13 cellular contexts compared by ENCODE assay signal in the genomic region with DNA sequence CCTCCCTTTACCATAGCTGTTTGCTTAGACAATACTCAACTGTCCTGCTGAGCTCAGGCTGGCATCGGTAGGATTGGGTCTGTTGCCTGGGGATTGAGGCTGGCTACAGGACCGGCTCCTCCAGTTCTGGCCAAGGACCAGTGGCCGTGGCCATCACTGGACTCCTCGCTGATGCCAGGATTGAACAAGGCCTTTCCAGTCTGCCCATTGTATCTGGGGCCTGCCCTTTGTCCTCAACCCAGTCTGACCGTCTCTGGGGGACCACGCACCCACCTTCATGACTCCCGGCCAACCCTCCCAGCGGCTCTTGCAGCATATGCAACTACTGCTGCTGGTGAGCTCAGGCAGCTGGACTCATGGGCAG. TPM values are rescaled to one million over a fixed set of nuclear protein-coding genes. Genes with fewer than 3 reads are reported as not detected.
DNase-seq lines count a peak whose midpoint lies in the region; ATAC-seq and TF ChIP-seq lines count a peak whose summit lies in the region.
"Had no signal": no experiment of that assay in that cellular context is flagged by ENCODE, and none has a peak within 500 bp of the region (broad histone marks: within the 10 kb centered on the region; RNA-seq: fewer than 3 reads in every experiment).

No MANE protein-coding gene starts in this region.

- no peaks in the 10 kb centered on the region for H4K20me1 ChIP-seq in neural progenitor cell (ENCODE audit: low read depth)

- H3K4me1 ChIP-seq in A673 (ENCODE audit: insufficient read depth, low read length, poor library complexity, severe bottlenecking) (peaks cover 23% of the 10 kb centered on the region), Panc1 (ENCODE audit: control insufficient read depth, insufficient read depth, low read length) (peaks cover 24% of the 10 kb centered on the region), neural progenitor cell (no peaks in the 10 kb centered on the region), thyroid gland (peaks cover 7 to 11% of the 10 kb centered on the region in 2 donors)

- TF ChIP-seq CTCF in A673 (conservative IDR thresholded peaks at IDR 0.05; ENCODE audit: low read depth, low read length) (no peak), Panc1 (IDR thresholded peaks at IDR 0.05) (no peak), dorsolateral prefrontal cortex (IDR thresholded peaks at IDR 0.05 in 54 of 56, conservative IDR thresholded peaks at IDR 0.05 in 2 of 56; ENCODE audit: low read depth in 1 of 56, partially characterized antibody in 56 of 56) (no peak), neural progenitor cell (IDR thresholded peaks at IDR 0.05) (no peak), thyroid gland (IDR thresholded peaks at IDR 0.05) (no peak)

- BruUV-seq in A673 (replicated peaks; lab: Mats Ljungman, UMichigan), result no TSS peak
- BruUV-seq in Panc1 (replicated peaks; lab: Mats Ljungman, UMichigan), result no TSS peak

- no peaks in the 10 kb centered on the region for H3K9me3 Mint-ChIP-seq in neural progenitor cell
- H3K9me3 Mint-ChIP-seq: CD4-positive, alpha-beta memory T cell; IgD-negative memory B cell had no signal

- H3K27ac ChIP-seq in A673 (ENCODE audit: low read depth, low read length, poor library complexity, severe bottlenecking), result peak overlapping the region; percentile 86
- H3K27ac ChIP-seq in Panc1 (ENCODE audit: low read length), result peak overlapping the region; percentile 81; the same call in 1 of the 2 replicates
- peak overlapping the region in 57 of 59 donors; percentile 46 to 96 (median 87) for H3K27ac ChIP-seq in dorsolateral prefrontal cortex
- no peak overlapping the region for H3K27ac ChIP-seq in neural progenitor cell
- H3K27ac ChIP-seq in thyroid gland, result peak overlapping the region in 1 of 3 donors; percentile 49

- CTCF ChIA-PET in A673 (lab: Charles Lee), result no interaction called here
- CTCF ChIA-PET in Panc1 (lab: Charles Lee), result no interaction called here

- TF ChIP-seq POLR2A in thyroid gland (IDR thresholded peaks at IDR 0.05), result no peak

- POLR2A ChIA-PET in A673 (lab: Charles Lee; ENCODE audit: low non-redundant PET), result interaction anchor here (0.5 kb wide), 1 partner anchor 114 kb away, joined by 7 read pairs; no protein-coding TSS in a partner anchor
- POLR2A ChIA-PET in Panc1 (lab: Charles Lee), result no interaction called here

- no peaks in the 10 kb centered on the region for H3K36me3 Mint-ChIP-seq in neural progenitor cell
- H3K36me3 Mint-ChIP-seq: CD4-positive, alpha-beta memory T cell; IgD-negative memory B cell had no signal

- in situ Hi-C loops in Panc1 (cut with HindIII; ENCODE audit: low pct_unique_long_range_greater_than_20kb, low sequenced_read_pairs), result no loop called here

- 90 to 91% methylated on average over 6 of the region's 8 CpGs for WGBS in thyroid gland, 2 donors

- no peaks in the 10 kb centered on the region for H3K79me2 ChIP-seq in neural progenitor cell (ENCODE audit: low read depth)

- no peak overlapping the region for H2AFZ ChIP-seq in neural progenitor cell (replicated peaks)

- H3K4me3 ChIP-seq in A673 (ENCODE audit: low read depth, low read length, poor library complexity, severe bottlenecking), result no peak overlapping the region
- no peak overlapping the region for H3K4me3 ChIP-seq in Panc1 (ENCODE audit: low read depth in 2 of 2, low read length in 2 of 2)
- H3K4me3 ChIP-seq in dorsolateral prefrontal cortex, result no peak overlapping the region
- no peak overlapping the region for H3K4me3 ChIP-seq in neural progenitor cell
- H3K4me3 ChIP-seq in thyroid gland (replicated peaks in 1 of 3), result no peak overlapping the region

- H3K4me3 Mint-ChIP-seq in neural progenitor cell, result no peak overlapping the region
- H3K4me3 Mint-ChIP-seq: CD4-positive, alpha-beta memory T cell; IgD-negative memory B cell had no signal

- H3K36me3 ChIP-seq in A673 (ENCODE audit: insufficient read depth, low read length, poor library complexity, severe bottlenecking) (no peaks in the 10 kb centered on the region), Panc1 (ENCODE audit: control insufficient read depth, insufficient read depth, low read length) (no peaks in the 10 kb centered on the region), neural progenitor cell (no peaks in the 10 kb centered on the region), thyroid gland (no peaks in the 10 kb centered on the region)

- no peaks in the 10 kb centered on the region for H3F3A ChIP-seq in neural progenitor cell (ENCODE audit: low read depth)

- peak overlapping the region; percentile 66 for H3K27ac Mint-ChIP-seq in neural progenitor cell
- H3K27ac Mint-ChIP-seq: IgD-negative memory B cell had no signal

- H3K9ac ChIP-seq in neural progenitor cell, result no peak overlapping the region

- intact Hi-C loops in A673 (cut with micrococcal nuclease; ENCODE audit: unreplicated experiment), result no loop called here
- intact Hi-C loops in Panc1 (cut with micrococcal nuclease; ENCODE audit: unreplicated experiment), result no loop called here
- intact Hi-C loops in dorsolateral prefrontal cortex (cut with DNase I), result no loop called here
- intact Hi-C loops in thyroid gland (cut with DNase I), result no loop called here

- H3K4me1 Mint-ChIP-seq in neural progenitor cell, result no peaks in the 10 kb centered on the region
- H3K4me1 Mint-ChIP-seq: CD4-positive, alpha-beta memory T cell had no signal

- ATAC-seq in Panc1 (no peak), HG02678 (IDR thresholded peaks at IDR 0.05; ENCODE audit: unreplicated experiment) (no peak), HG03025 (IDR thresholded peaks at IDR 0.05; ENCODE audit: low FRiP score, unreplicated experiment) (no peak)

- no peak overlapping the region for H3K4me2 ChIP-seq in neural progenitor cell

- peaks cover 2% of the 10 kb centered on the region for H3K27me3 Mint-ChIP-seq in neural progenitor cell (ENCODE audit: insufficient read depth, low read depth)
- H3K27me3 Mint-ChIP-seq: CD4-positive, alpha-beta memory T cell had no signal

- H3K9me3 ChIP-seq in A673 (ENCODE audit: low read depth, low read length, poor library complexity, severe bottlenecking) (no peaks in the 10 kb centered on the region), Panc1 (ENCODE audit: control insufficient read depth, insufficient read depth, low read depth, low read length) (no peaks in the 10 kb centered on the region), neural progenitor cell (ENCODE audit: low read depth) (no peaks in the 10 kb centered on the region), thyroid gland (no peaks in the 10 kb centered on the region)

- H3K27me3 ChIP-seq in A673 (replicated peaks; ENCODE audit: insufficient read depth, low read depth, low read length, poor library complexity) (no peaks in the 10 kb centered on the region), Panc1 (ENCODE audit: control insufficient read depth, insufficient read depth, low read length) (no peaks in the 10 kb centered on the region), dorsolateral prefrontal cortex (no peaks in the 10 kb centered on the region), neural progenitor cell (no peaks in the 10 kb centered on the region), thyroid gland (no peaks in the 10 kb centered on the region)

- DNase-seq in A673 (ENCODE audit: low spot score) (no peak), Panc1 (ENCODE audit: low read depth, low spot score) (no peak), dorsolateral prefrontal cortex (no peak), neural progenitor cell (ENCODE audit: low spot score) (no peak), thyroid gland (no peak), NCI-H2196 treated with DMSO at 0.1 percent for 48 hours (lab: John Stamatoyannopoulos, UW; ENCODE audit: unreplicated experiment) (no peak)
- DNase-seq: ACHN; CD4-positive, alpha-beta memory T cell; NCI-H1930 had no signal

RNA-seq across cellular contexts. Expression of gene SH2D6, which starts 28.7 kb away (rescaled TPM):
- total RNA-seq in A673 (2021) (0.52 and 1.1 TPM in 2 replicates), Panc1 (2021; ENCODE audit: unreplicated experiment) (3.3 TPM), dorsolateral prefrontal cortex (10 to 100 TPM in 2 of 120 experiments, 1 to 10 TPM in 117, under 1 TPM in 1; 0.96 to 14.2 (median 3.5) TPM), neural progenitor cell (ENCODE audit: low replicate concordance) (0.07 and 0.74 TPM in 2 replicates), thyroid gland (1 to 10 TPM; 1.6 to 9.0 (median 4.1) TPM)
- 3.3 TPM for polyA plus RNA-seq in Panc1 (2012; ENCODE audit: insufficient read length)
- total RNA-seq: RPMI7951 had no signal
- polyA plus RNA-seq: CD4-positive, alpha-beta memory T cell; IgD-negative memory B cell had no signal

RNA-seq across cellular contexts. Expression of gene CAPG, which starts 37.0 kb away (rescaled TPM):
- total RNA-seq in A673 (2021), result 152 and 156 TPM in 2 replicates
- 202 TPM for total RNA-seq in Panc1 (2021; ENCODE audit: unreplicated experiment)
- polyA plus RNA-seq in Panc1 (2012; ENCODE audit: insufficient read length), result 510 TPM
- total RNA-seq in dorsolateral prefrontal cortex, result 10 to 100 TPM; 11.3 to 75.2 (median 31.8) TPM
- 23.9 TPM in 2 replicates for total RNA-seq in neural progenitor cell (ENCODE audit: low replicate concordance)
- 100 to 1,000 TPM; 155 to 257 (median 225) TPM for total RNA-seq in thyroid gland
